25 cellular contexts compared by ENCODE assay signal in genomic region chr3:9828801-9829755, GRCh38. TPM values are rescaled to one million over a fixed set of nuclear protein-coding genes. Genes with fewer than 3 reads are reported as not detected.
"Had no signal": no experiment of that assay in that cellular context is flagged by ENCODE, and none has a peak within 500 bp of the region (broad histone marks: within the 10 kb centered on the region; RNA-seq: fewer than 3 reads in every experiment).

No MANE protein-coding gene starts in this region.

- H3K4me3 ChIP-seq: dorsolateral prefrontal cortex, heart left ventricle, mucosa of descending colon, neural progenitor cell, psoas muscle, suprapubic skin, thyroid gland, upper lobe of left lung, uterus had no signal

- H3K9me3 ChIP-seq: heart left ventricle, mucosa of descending colon, psoas muscle, suprapubic skin, thyroid gland, upper lobe of left lung, uterus had no signal

- DNase-seq: central memory CD4-positive, alpha-beta T cell; cortex of kidney; effector CD8-positive, alpha-beta T cell; hippocampal formation; naive thymus-derived CD8-positive, alpha-beta T cell; occipital lobe; psoas muscle; retina; small intestine; stimulated activated CD4-positive, alpha-beta T cell treated with anti-CD3 and anti-CD28 coated beads, Interleukin-2, amount 100 ng/mL, for 48 hours; stimulated activated naive CD8-positive, alpha-beta T cell treated with anti-CD3 and anti-CD28 coated beads, Interleukin-15, Interleukin-2, amounts not matched to agents 100 U/mL and 50 U/mL, for 24 hours; thyroid gland; upper lobe of left lung; uterus had no signal

- H3K27me3 ChIP-seq: dorsolateral prefrontal cortex, heart left ventricle, neural progenitor cell, suprapubic skin, thyroid gland, upper lobe of left lung, uterus had no signal

- H3K79me2 ChIP-seq: parathyroid adenoma had no signal

- H2AFZ ChIP-seq: neural progenitor cell, parathyroid adenoma had no signal

- H3K27ac ChIP-seq: dorsolateral prefrontal cortex, heart left ventricle, neural progenitor cell, parathyroid adenoma, psoas muscle, suprapubic skin, thyroid gland, upper lobe of left lung, uterus had no signal

- ATAC-seq: esophagus mucosa; mucosa of descending colon; naive thymus-derived CD8-positive, alpha-beta T cell; psoas muscle; stimulated activated naive CD8-positive, alpha-beta T cell treated with anti-CD3 and anti-CD28 coated beads, Interleukin-15, Interleukin-2, amounts not matched to agents 100 U/mL and 50 U/mL, for 24 hours had no signal

- H3K36me3 ChIP-seq: neural progenitor cell, uterus had no signal

- FAIRE-seq: endometrium, frontal cortex, small intestine had no signal

- H3K4me2 ChIP-seq: neural progenitor cell had no signal

- H3K4me1 ChIP-seq: heart left ventricle, neural progenitor cell, parathyroid adenoma, psoas muscle, suprapubic skin, thyroid gland, upper lobe of left lung, uterus had no signal

- H3K9ac ChIP-seq: neural progenitor cell, parathyroid adenoma had no signal

RNA-seq across cellular contexts. Expression of gene CIDEC, which starts 51.0 kb away (rescaled TPM):
- total RNA-seq: esophagus mucosa, frontal cortex, glomerular endothelial cell, kidney epithelial cell, occipital lobe, upper lobe of left lung had no signal
